In genomic region chr5:35442916-35443639, GRCh38 we compare ENCODE assay signal across 17 cellular contexts.
"Had no signal": no experiment of that assay in that cellular context is flagged by ENCODE, and none has a peak within 500 bp of the region (broad histone marks: within the 10 kb centered on the region; RNA-seq: fewer than 3 reads in every experiment).

No MANE protein-coding gene starts in this region.

- H3K36me3 ChIP-seq: lower lobe of right lung, prostate gland, right atrium auricular region, stomach had no signal

- H3K9me3 ChIP-seq: lower lobe of right lung, prostate gland had no signal

- H3K27me3 ChIP-seq: right atrium auricular region, stomach had no signal

- DNase-seq: activated B cell treated with CpG ODN at 0.5 μM for 24 hours; activated CD4-positive, alpha-beta memory T cell treated with anti-CD3 and anti-CD28 coated beads for 36 hours; activated CD4-positive, alpha-beta T cell treated with anti-CD3 and anti-CD28 coated beads for 4 hours; effector CD4-positive, alpha-beta T cell; left cardiac atrium; lower lobe of right lung; midbrain; small intestine; stimulated activated CD4-positive, alpha-beta T cell treated with anti-CD3 and anti-CD28 coated beads, Interleukin-4, amount 100 ng/mL, for 24 hours; stomach; trophoblast cell had no signal

- H3K4me1 ChIP-seq: lower lobe of right lung, prostate gland, right atrium auricular region, stomach had no signal

- H3K27ac Mint-ChIP-seq: activated B cell treated with CpG ODN at 0.5 μM for 24 hours; activated CD4-positive, alpha-beta memory T cell treated with anti-CD3 and anti-CD28 coated beads for 36 hours; activated naive CD8-positive, alpha-beta T cell; stimulated activated effector memory CD8-positive, alpha-beta T cell treated with anti-CD3 and anti-CD28 coated beads, Interleukin-12 subunit alpha, Interleukin-12 subunit beta, amount 100 ng/mL, for 72 hours; T-helper 2 cell treated with Interferon-gamma antibody and Interleukin-4, amounts not matched to agents 5 μg/mL and 100 μg/mL, for 36 hours had no signal

- ATAC-seq: left cardiac atrium; lower lobe of right lung; stimulated activated effector memory CD8-positive, alpha-beta T cell treated with anti-CD3 and anti-CD28 coated beads, Interleukin-12 subunit alpha, Interleukin-12 subunit beta, amount 100 ng/mL, for 72 hours had no signal

- H3K27ac ChIP-seq: lower lobe of right lung, prostate gland, right atrium auricular region, stomach had no signal

- H3K9me3 Mint-ChIP-seq: activated B cell treated with CpG ODN at 0.5 μM for 24 hours; activated CD4-positive, alpha-beta memory T cell treated with anti-CD3 and anti-CD28 coated beads for 36 hours; central memory CD8-positive, alpha-beta T cell; stimulated activated effector memory CD8-positive, alpha-beta T cell treated with anti-CD3 and anti-CD28 coated beads, Interleukin-12 subunit alpha, Interleukin-12 subunit beta, amount 100 ng/mL, for 72 hours; T-helper 2 cell treated with Interferon-gamma antibody and Interleukin-4, amounts not matched to agents 5 μg/mL and 100 μg/mL, for 36 hours had no signal

- H3K4me1 Mint-ChIP-seq: activated B cell treated with CpG ODN at 0.5 μM for 24 hours; central memory CD8-positive, alpha-beta T cell; stimulated activated effector memory CD8-positive, alpha-beta T cell treated with anti-CD3 and anti-CD28 coated beads, Interleukin-12 subunit alpha, Interleukin-12 subunit beta, amount 100 ng/mL, for 72 hours had no signal

- H3K36me3 Mint-ChIP-seq: activated CD4-positive, alpha-beta memory T cell treated with anti-CD3 and anti-CD28 coated beads for 36 hours; stimulated activated effector memory CD8-positive, alpha-beta T cell treated with anti-CD3 and anti-CD28 coated beads, Interleukin-12 subunit alpha, Interleukin-12 subunit beta, amount 100 ng/mL, for 72 hours had no signal

- H3K4me3 Mint-ChIP-seq: activated B cell treated with CpG ODN at 0.5 μM for 24 hours; activated CD4-positive, alpha-beta memory T cell treated with anti-CD3 and anti-CD28 coated beads for 36 hours; activated naive CD8-positive, alpha-beta T cell; central memory CD8-positive, alpha-beta T cell; stimulated activated effector memory CD8-positive, alpha-beta T cell treated with anti-CD3 and anti-CD28 coated beads, Interleukin-12 subunit alpha, Interleukin-12 subunit beta, amount 100 ng/mL, for 72 hours; T-helper 2 cell treated with Interferon-gamma antibody and Interleukin-4, amounts not matched to agents 5 μg/mL and 100 μg/mL, for 36 hours had no signal

- H3K4me3 ChIP-seq: lower lobe of right lung, prostate gland, right atrium auricular region, stomach had no signal
